ENCODE assay signal across 28 cellular contexts in genomic region chr15:81334768-81335447, GRCh38. TPM values are rescaled to one million over a fixed set of nuclear protein-coding genes. Genes with fewer than 3 reads are reported as not detected.
A peak's percentile ranks its signal among the peaks of the same experiment; 100 is the strongest.
DNase-seq lines count a peak whose midpoint lies in the region; ATAC-seq and TF ChIP-seq lines count a peak whose summit lies in the region.
"Had no signal": no experiment of that assay in that cellular context is flagged by ENCODE, and none has a peak within 500 bp of the region (broad histone marks: within the 10 kb centered on the region; RNA-seq: fewer than 3 reads in every experiment).

No MANE protein-coding gene starts in this region.

- no peak for TF ChIP-seq CTCF in H9 (conservative IDR thresholded peaks at IDR 0.05)
- no peak for TF ChIP-seq CTCF in fibroblast of the aortic adventitia (IDR thresholded peaks at IDR 0.05; ENCODE audit: insufficient read depth, low read length)
- TF ChIP-seq CTCF in testis (IDR thresholded peaks at IDR 0.05): no peak

- no peaks in the 10 kb centered on the region for H4K20me1 ChIP-seq in H9 (ENCODE audit: control insufficient read depth, insufficient read depth, insufficient read length)

- no peak overlapping the region for H4K8ac ChIP-seq in H9 (replicated peaks; ENCODE audit: insufficient read length, low read depth, low read length)

- no peak for TF ChIP-seq POLR2A in testis (IDR thresholded peaks at IDR 0.05)

- no peak overlapping the region for H3K4me3 Mint-ChIP-seq in H9
- H3K4me3 Mint-ChIP-seq in stimulated activated naive B cell treated with anti-CD40 and anti-IgM and Interleukin-4, amounts not matched to agents 10 μg/mL and 1 μg/mL and 100 μg/mL, for 72 hours: no peak overlapping the region
- H3K4me3 Mint-ChIP-seq: activated CD8-positive, alpha-beta T cell treated with anti-CD3 and anti-CD28 coated beads, Interleukin-2, amount 10 ng/mL, durations not matched to agents 7 days and 5 days; activated naive CD8-positive, alpha-beta T cell; CD4-positive, alpha-beta T cell; dendritic cell treated with granulocyte-macrophage colony-stimulating factor and Interleukin-4, amounts not matched to agents 40 ng/mL and 50 ng/mL, for 4 days; natural killer cell; type B pancreatic cell had no signal

- no peak overlapping the region for H4K5ac ChIP-seq in H9 (ENCODE audit: insufficient read length, low read depth, low read length)

- no peaks in the 10 kb centered on the region for H3K27me3 ChIP-seq in H9 (ENCODE audit: insufficient read depth, low read length)
- no peaks in the 10 kb centered on the region for H3K27me3 ChIP-seq in testis
- H3K27me3 ChIP-seq: ascending aorta, esophagus squamous epithelium had no signal

- no peak overlapping the region for H3K14ac ChIP-seq in H9 (ENCODE audit: insufficient read depth, low read length)

- no peaks in the 10 kb centered on the region for H3K23me2 ChIP-seq in H9 (ENCODE audit: insufficient read length, low read depth, low read length, poor library complexity, severe bottlenecking)

- no peak overlapping the region for H3K18ac ChIP-seq in H9 (ENCODE audit: insufficient read length, low read depth, low read length)

- H3K9ac ChIP-seq in H9 (ENCODE audit: extremely low read depth, insufficient read length, low read length): no peak overlapping the region

- H3K4me1 Mint-ChIP-seq in H9: 0 out of 4 replicates have a peak, but pooled peaks cover 2 to 3% of the 10 kb centered on the region in 2 experiments
- peaks cover 5 to 37% of the 10 kb centered on the region in 2 donors for H3K4me1 Mint-ChIP-seq in stimulated activated naive B cell treated with anti-CD40 and anti-IgM and Interleukin-4, amounts not matched to agents 10 μg/mL and 1 μg/mL and 100 μg/mL, for 72 hours
- H3K4me1 Mint-ChIP-seq: natural killer cell had no signal

- no peak for ATAC-seq in stimulated activated naive B cell treated with anti-CD40 and anti-IgM and Interleukin-4, amounts not matched to agents 10 μg/mL and 1 μg/mL and 100 μg/mL, for 72 hours (replicated peaks)
- ATAC-seq: activated CD8-positive, alpha-beta T cell treated with anti-CD3 and anti-CD28 coated beads, Interleukin-2, amount 10 ng/mL, durations not matched to agents 7 days and 5 days; natural killer cell; SK-N-SH treated with all-trans-retinoic acid at 6 μM for 48 hours had no signal

- H3K4ac ChIP-seq in H9 (ENCODE audit: low read depth, low read length): no peak overlapping the region

- no peaks in the 10 kb centered on the region for H3K4me1 ChIP-seq in H9 (ENCODE audit: insufficient read depth, low read length)
- H3K4me1 ChIP-seq in testis: peaks cover 60% of the 10 kb centered on the region

- H3K56ac ChIP-seq in H9 (ENCODE audit: insufficient read length, low read depth, low read length): no peak overlapping the region

- H3K4me3 ChIP-seq in fibroblast of the aortic adventitia (ENCODE audit: low read depth, low read length) (no peak overlapping the region), testis (no peak overlapping the region)
- H3K4me3 ChIP-seq: ascending aorta, esophagus squamous epithelium, smooth muscle cell had no signal

- H3K79me2 ChIP-seq in H9 (ENCODE audit: insufficient read depth, low read length): no peaks in the 10 kb centered on the region

- WGBS in H9 (ENCODE audit: extremely low coverage, insufficient read length, low lambda C conversion rate): no CpG with 5 or more reads among the region's 10 CpGs
- WGBS in testis, 2 donors: 58 to 75% methylated on average over 10 of the region's 10 CpGs

- no peak overlapping the region for H3T11ph ChIP-seq in H9 (ENCODE audit: low read length)

- no peak overlapping the region for H2BK120ac ChIP-seq in H9 (ENCODE audit: low read depth, low read length, poor library complexity, severe bottlenecking)

- H3K9me3 ChIP-seq in H9 (ENCODE audit: control insufficient read depth, low read depth, low read length): no peaks in the 10 kb centered on the region
- no peaks in the 10 kb centered on the region for H3K9me3 ChIP-seq in testis
- H3K9me3 ChIP-seq: ascending aorta, esophagus squamous epithelium had no signal

- H3K79me1 ChIP-seq in H9 (ENCODE audit: insufficient read depth, low read depth, low read length, poor library complexity, severe bottlenecking): no peaks in the 10 kb centered on the region

- H3K27ac ChIP-seq in H9 (ENCODE audit: insufficient read length, low read depth, low read length) (no peak overlapping the region), testis (peak overlapping the region; percentile 29 to 44)
- H3K27ac ChIP-seq: ascending aorta, esophagus squamous epithelium had no signal

- no peak overlapping the region for H3K23ac ChIP-seq in H9 (ENCODE audit: insufficient read length, low read depth, low read length)

- no peak overlapping the region for H2BK5ac ChIP-seq in H9 (ENCODE audit: insufficient read length, low read length)

- DNase-seq in H9 (no peak), NCI-H226 (peak; percentile 81), fibroblast of the aortic adventitia (ENCODE audit: low read depth) (peak; percentile 83), testis (no peak), NK-92 (lab: John Stamatoyannopoulos, UW; ENCODE audit: unreplicated experiment) (no peak)
- no peak for DNase-seq in NK-92 treated with Interleukin-12 subunit alpha and Interleukin-12 subunit beta, amount 100 ng/mL, for 24 hours (lab: John Stamatoyannopoulos, UW)
- DNase-seq in stimulated activated naive B cell treated with anti-CD40 and anti-IgM and Interleukin-4, amounts not matched to agents 10 μg/mL and 1 μg/mL and 100 μg/mL, for 72 hours: no peak
- DNase-seq: activated CD4-positive, alpha-beta T cell treated with anti-CD3 and anti-CD28 coated beads for 1 hour; activated CD8-positive, alpha-beta T cell treated with anti-CD3 and anti-CD28 coated beads, Interleukin-2, amount 10 ng/mL, durations not matched to agents 7 days and 5 days; activated effector memory CD4-positive, alpha-beta T cell treated with Interleukin-2 at 50 U/mL for 16 hours; activated T-cell treated with anti-CD3 and anti-CD28 coated beads for 4 hours; caudate nucleus; CD4-positive, alpha-beta T cell; esophagus squamous epithelium; H7; IMR-90; natural killer cell; NCI-H2029; OCI-M1; stimulated activated CD4-positive, alpha-beta T cell treated with anti-CD3 and anti-CD28 coated beads, Interleukin-1b, Interleukin-23, amount 100 ng/mL, for 48 hours; T-helper 2 cell had no signal

- H2BK12ac ChIP-seq in H9 (ENCODE audit: insufficient read length, low read depth, low read length): no peak overlapping the region

- H4K91ac ChIP-seq in H9 (ENCODE audit: insufficient read length, low read depth, low read length): no peak overlapping the region

- H3K27ac Mint-ChIP-seq in H9: peak overlapping the region; percentile 10 to 50 (median 33); a peak in 2 of 7 replicates
- H3K27ac Mint-ChIP-seq in stimulated activated naive B cell treated with anti-CD40 and anti-IgM and Interleukin-4, amounts not matched to agents 10 μg/mL and 1 μg/mL and 100 μg/mL, for 72 hours: no peak overlapping the region
- H3K27ac Mint-ChIP-seq: activated CD8-positive, alpha-beta T cell treated with anti-CD3 and anti-CD28 coated beads, Interleukin-2, amount 10 ng/mL, durations not matched to agents 7 days and 5 days; activated naive CD8-positive, alpha-beta T cell; CD4-positive, alpha-beta T cell; dendritic cell treated with granulocyte-macrophage colony-stimulating factor and Interleukin-4, amounts not matched to agents 40 ng/mL and 50 ng/mL, for 4 days; natural killer cell; type B pancreatic cell had no signal

- H2BK15ac ChIP-seq in H9 (ENCODE audit: low read depth, low read length): no peak overlapping the region

- no peaks in the 10 kb centered on the region for H3K36me3 Mint-ChIP-seq in H9 (ENCODE audit: insufficient read depth in 1 of 3, low read depth in 3 of 3)
- H3K36me3 Mint-ChIP-seq in stimulated activated naive B cell treated with anti-CD40 and anti-IgM and Interleukin-4, amounts not matched to agents 10 μg/mL and 1 μg/mL and 100 μg/mL, for 72 hours: no peaks in the 10 kb centered on the region
- H3K36me3 Mint-ChIP-seq: activated naive CD8-positive, alpha-beta T cell; natural killer cell; type B pancreatic cell had no signal

- no peak overlapping the region for H3K4me2 ChIP-seq in H9 (ENCODE audit: insufficient read depth, insufficient read length, low read length)
- H3K4me2 ChIP-seq: smooth muscle cell had no signal

- H2AK5ac ChIP-seq in H9 (ENCODE audit: insufficient read length, low read length): no peak overlapping the region

- intact Hi-C loops in testis (cut with DNase I; ENCODE audit: low total_unique reads): loop anchor here (10.0 kb wide), 1 partner anchor 60 kb away; no protein-coding TSS in a partner anchor

- no peaks in the 10 kb centered on the region for H3K36me3 ChIP-seq in testis (ENCODE audit: low read depth, missing control alignments)
- H3K36me3 ChIP-seq: ascending aorta, esophagus squamous epithelium had no signal

- H3K27me3 Mint-ChIP-seq in H9 (ENCODE audit: low read depth): no peaks in the 10 kb centered on the region; the same call in 1 of the 2 replicates
- H3K27me3 Mint-ChIP-seq in stimulated activated naive B cell treated with anti-CD40 and anti-IgM and Interleukin-4, amounts not matched to agents 10 μg/mL and 1 μg/mL and 100 μg/mL, for 72 hours: no peaks in the 10 kb centered on the region
- H3K27me3 Mint-ChIP-seq: activated naive CD8-positive, alpha-beta T cell; CD4-positive, alpha-beta T cell had no signal

- no peak overlapping the region for H2AFZ ChIP-seq in H9 (ENCODE audit: low read length)

- no peak overlapping the region for H2BK20ac ChIP-seq in H9 (ENCODE audit: low read depth, low read length, poor library complexity, severe bottlenecking)

- H3K9me3 Mint-ChIP-seq in H9: no peaks in the 10 kb centered on the region
- no peaks in the 10 kb centered on the region for H3K9me3 Mint-ChIP-seq in stimulated activated naive B cell treated with anti-CD40 and anti-IgM and Interleukin-4, amounts not matched to agents 10 μg/mL and 1 μg/mL and 100 μg/mL, for 72 hours
- H3K9me3 Mint-ChIP-seq: CD4-positive, alpha-beta T cell; dendritic cell treated with granulocyte-macrophage colony-stimulating factor and Interleukin-4, amounts not matched to agents 40 ng/mL and 50 ng/mL, for 4 days; natural killer cell; type B pancreatic cell had no signal

RNA-seq across cellular contexts. Expression of gene STARD5, which starts 11.0 kb away (rescaled TPM):
- total RNA-seq in H9 (2021): 2.3 and 2.4 TPM in 2 replicates
- 6.1 and 8.8 TPM in 2 replicates for total RNA-seq in fibroblast of the aortic adventitia (ENCODE audit: low replicate concordance)
- 10 to 100 TPM; 15.7 to 16.2 TPM for total RNA-seq in testis
- 8.7 TPM for polyA plus RNA-seq in testis (ENCODE audit: insufficient read depth, low read depth, low replicate concordance)

RNA-seq across cellular contexts. Expression of gene TMC3, which starts 39.1 kb away (rescaled TPM):
- not detected in 2 replicates for total RNA-seq in H9 (2021)
- under 0.01 TPM in 1 of 2 replicates, not detected in the other for total RNA-seq in fibroblast of the aortic adventitia (ENCODE audit: low replicate concordance)
- under 1 TPM; 0.16 to 0.31 TPM for total RNA-seq in testis
- 0.26 TPM for polyA plus RNA-seq in testis (ENCODE audit: insufficient read depth, low read depth, low replicate concordance)
- total RNA-seq: activated CD8-positive, alpha-beta T cell treated with anti-CD3 and anti-CD28 coated beads, Interleukin-2, amount 10 ng/mL, durations not matched to agents 7 days and 5 days; ascending aorta; CD4-positive, alpha-beta T cell; esophagus squamous epithelium; H7; IMR-90; natural killer cell; osteocyte; smooth muscle cell had no signal
- polyA plus RNA-seq: IMR-90, smooth muscle cell had no signal

Comparison
In these comparisons a context has a peak if more than half of its experiments do, and no peak if none do; other contexts are left out.
1. DNase-seq: peak in NCI-H226 (single experiment) and fibroblast of the aortic adventitia (single experiment); none in H9 (single experiment), testis (single experiment), NK-92 treated with Interleukin-12 subunit alpha and Interleukin-12 subunit beta, amount 100 ng/mL, for 24 hours (single experiment), stimulated activated naive B cell treated with anti-CD40 and anti-IgM and Interleukin-4, amounts not matched to agents 10 μg/mL and 1 μg/mL and 100 μg/mL, for 72 hours (single experiment) and NK-92 (single experiment).